Comparison of ENCODE assay signal across 3 cellular contexts in the genomic region with DNA sequence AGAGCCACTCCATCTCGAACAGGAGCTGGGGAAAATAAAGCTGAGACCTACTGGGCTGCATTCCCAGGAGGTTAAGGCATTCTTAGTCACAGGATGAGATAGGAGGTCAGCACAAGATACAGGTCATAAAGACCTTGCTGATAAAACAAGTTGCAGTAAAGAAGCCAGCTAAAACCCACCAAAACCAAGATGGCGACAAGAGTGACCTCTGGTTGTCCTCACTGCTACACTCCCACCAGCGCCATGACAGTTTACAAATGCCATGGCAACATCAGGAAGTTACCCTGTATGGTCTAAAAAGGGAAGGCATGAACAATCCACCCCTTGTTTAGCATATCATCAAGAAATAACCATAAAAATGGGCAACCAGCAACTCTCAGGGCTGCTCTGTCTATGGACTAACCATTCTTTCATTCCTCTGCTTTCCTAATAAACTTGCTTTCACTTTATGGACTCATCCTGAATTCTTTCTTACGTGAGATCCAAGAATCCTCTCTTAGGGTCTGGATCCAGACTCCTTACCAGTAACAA. TPM values are rescaled to one million over a fixed set of nuclear protein-coding genes. Genes with fewer than 3 reads are reported as not detected.
"Had no signal": no experiment of that assay in that cellular context is flagged by ENCODE, and none has a peak within 500 bp of the region (broad histone marks: within the 10 kb centered on the region; RNA-seq: fewer than 3 reads in every experiment).

No MANE protein-coding gene starts in this region.

RNA-seq across cellular contexts. Expression of a gene that starts 24.0 kb away (rescaled TPM):
- total RNA-seq: activated CD4-positive, alpha-beta memory T cell treated with anti-CD3 and anti-CD28 coated beads, Interleukin-2, amount 10 ng/mL, durations not matched to agents 7 days and 5 days; activated CD8-positive, alpha-beta T cell treated with anti-CD3 and anti-CD28 coated beads, Interleukin-2, amount 10 ng/mL, durations not matched to agents 7 days and 5 days; ascending aorta had no signal
